ENCODE assay signal across 31 cellular contexts in genomic region chr7:69187824-69188335, GRCh38.
DNase-seq lines count a peak whose midpoint lies in the region; ATAC-seq, FAIRE-seq and TF ChIP-seq lines count a peak whose summit lies in the region.
"Had no signal": no experiment of that assay in that cellular context is flagged by ENCODE, and none has a peak within 500 bp of the region (broad histone marks: within the 10 kb centered on the region; RNA-seq: fewer than 3 reads in every experiment).

No MANE protein-coding gene starts in this region.

- H3K36me3 Mint-ChIP-seq in endodermal cell (ENCODE audit: low read depth) = no peaks in the 10 kb centered on the region
- peaks cover 3% of the 10 kb centered on the region for H3K36me3 Mint-ChIP-seq in type B pancreatic cell
- H3K36me3 Mint-ChIP-seq in activated T-cell treated with anti-CD3 and anti-CD28 coated beads, Interleukin-2, amount 50 U/mL, for 24 hours (ENCODE audit: low read depth) = no peaks in the 10 kb centered on the region
- H3K36me3 Mint-ChIP-seq: CD8-positive, alpha-beta T cell had no signal

- WGBS in endodermal cell (ENCODE audit: insufficient coverage in 1 of 2, insufficient read length in 1 of 2), 2 experiments = 96% methylated on average over 4 to 5 of the region's 5 CpGs

- no peaks in the 10 kb centered on the region for H3K36me3 ChIP-seq in endodermal cell (ENCODE audit: control insufficient read depth, insufficient read depth, low read length)
- H3K36me3 ChIP-seq: SJSA1 had no signal

- H3K9me3 Mint-ChIP-seq in endodermal cell (no peaks in the 10 kb centered on the region), type B pancreatic cell (no peaks in the 10 kb centered on the region)
- peaks cover 7% of the 10 kb centered on the region for H3K9me3 Mint-ChIP-seq in activated T-cell treated with anti-CD3 and anti-CD28 coated beads, Interleukin-2, amount 50 U/mL, for 24 hours

- H3K27ac Mint-ChIP-seq in endodermal cell (no peak overlapping the region), type B pancreatic cell (no peak overlapping the region)
- H3K27ac Mint-ChIP-seq in activated T-cell treated with anti-CD3 and anti-CD28 coated beads, Interleukin-2, amount 50 U/mL, for 24 hours = no peak overlapping the region
- H3K27ac Mint-ChIP-seq: B cell; CD8-positive, alpha-beta T cell; IgD-negative memory B cell had no signal

- DNase-seq in D721Med (ENCODE audit: insufficient read length, low spot score) (no peak), M059J (ENCODE audit: low read depth) (peak; percentile 62), endodermal cell (no peak), type B pancreatic cell (ENCODE audit: extremely low spot score, unreplicated experiment) (no peak), NCI-H82 (lab: John Stamatoyannopoulos, UW) (no peak), NK-92 (lab: John Stamatoyannopoulos, UW; ENCODE audit: unreplicated experiment) (no peak)
- no peak for DNase-seq in activated T-cell treated with anti-CD3 and anti-CD28 coated beads, Interleukin-2, amount 50 U/mL, for 24 hours
- DNase-seq: Caco-2; CD8-positive, alpha-beta T cell; DMS 273 treated with DMSO at 0.1 percent for 48 hours; DMS79; GF-D8; GOT3; NCI-H1092 treated with DMSO at 0.1 percent for 48 hours; NCI-H1436; NCI-H187; NCI-H2171 treated with DMSO at 0.1 percent for 48 hours; NCI-H524; NCI-H748 treated with DMSO at 0.1 percent for 48 hours; NK-92 treated with Interleukin-12 subunit alpha and Interleukin-12 subunit beta, amount 100 ng/mL, for 24 hours; PC-3; Right ventricle myocardium superior; RPMI8226 had no signal

- H3K4me3 ChIP-seq in endodermal cell (ENCODE audit: low read length) = no peak overlapping the region
- H3K4me3 ChIP-seq: SJSA1 had no signal

- no peak overlapping the region for H3K4me3 Mint-ChIP-seq in endodermal cell
- no peak overlapping the region for H3K4me3 Mint-ChIP-seq in type B pancreatic cell
- no peak overlapping the region for H3K4me3 Mint-ChIP-seq in activated T-cell treated with anti-CD3 and anti-CD28 coated beads, Interleukin-2, amount 50 U/mL, for 24 hours
- H3K4me3 Mint-ChIP-seq: B cell; CD8-positive, alpha-beta T cell; IgD-negative memory B cell had no signal

- H3K4me1 ChIP-seq in endodermal cell (ENCODE audit: control insufficient read depth, insufficient read depth, low read length) = no peaks in the 10 kb centered on the region
- H3K4me1 ChIP-seq: Caco-2, SJSA1 had no signal

- H3K4me1 Mint-ChIP-seq in endodermal cell (peaks cover under 1% of the 10 kb centered on the region), type B pancreatic cell (ENCODE audit: unreplicated experiment) (no peaks in the 10 kb centered on the region)
- peaks cover 8% of the 10 kb centered on the region for H3K4me1 Mint-ChIP-seq in activated T-cell treated with anti-CD3 and anti-CD28 coated beads, Interleukin-2, amount 50 U/mL, for 24 hours (ENCODE audit: low read depth)

- no peaks in the 10 kb centered on the region for H3K27me3 ChIP-seq in endodermal cell (ENCODE audit: control insufficient read depth, insufficient read depth, low read length, poor library complexity, severe bottlenecking)
- H3K27me3 ChIP-seq: SJSA1 had no signal

- H3K27ac ChIP-seq in endodermal cell (ENCODE audit: low read depth, low read length) = no peak overlapping the region
- H3K27ac ChIP-seq: C4-2B, KMS-11, SJSA1 had no signal

- no peaks in the 10 kb centered on the region for H3K9me3 ChIP-seq in endodermal cell (ENCODE audit: control insufficient read depth, low read length)
- H3K9me3 ChIP-seq: SJSA1 had no signal

- H3K9ac ChIP-seq in endodermal cell (ENCODE audit: extremely low read depth, low read length, poor library complexity, severe bottlenecking) = no peak overlapping the region
- H3K9ac ChIP-seq: KMS-11 had no signal

- TF ChIP-seq CTCF in D721Med (IDR thresholded peaks at IDR 0.05; ENCODE audit: insufficient read depth, missing control alignments) = no peak
- peak; percentile 41 for TF ChIP-seq CTCF in endodermal cell (conservative IDR thresholded peaks at IDR 0.05)
- peak; percentile 40 for TF ChIP-seq CTCF in type B pancreatic cell (conservative IDR thresholded peaks at IDR 0.05)

- peak; percentile 48 for FAIRE-seq in D721Med (lab: Jason Lieb, UNC)
- FAIRE-seq: GM12891 had no signal

- H3K27me3 Mint-ChIP-seq in endodermal cell (ENCODE audit: insufficient read depth) (no peaks in the 10 kb centered on the region), type B pancreatic cell (no peaks in the 10 kb centered on the region)
- peaks cover 2% of the 10 kb centered on the region for H3K27me3 Mint-ChIP-seq in activated T-cell treated with anti-CD3 and anti-CD28 coated beads, Interleukin-2, amount 50 U/mL, for 24 hours
- H3K27me3 Mint-ChIP-seq: B cell, IgD-negative memory B cell had no signal

- ATAC-seq in HG02610 (IDR thresholded peaks at IDR 0.05; ENCODE audit: unreplicated experiment) = no peak
- ATAC-seq: CD8-positive, alpha-beta T cell; HCT116; PC-3 had no signal
